Comparison of ENCODE assay signal across 8 cellular contexts in the genomic region with DNA sequence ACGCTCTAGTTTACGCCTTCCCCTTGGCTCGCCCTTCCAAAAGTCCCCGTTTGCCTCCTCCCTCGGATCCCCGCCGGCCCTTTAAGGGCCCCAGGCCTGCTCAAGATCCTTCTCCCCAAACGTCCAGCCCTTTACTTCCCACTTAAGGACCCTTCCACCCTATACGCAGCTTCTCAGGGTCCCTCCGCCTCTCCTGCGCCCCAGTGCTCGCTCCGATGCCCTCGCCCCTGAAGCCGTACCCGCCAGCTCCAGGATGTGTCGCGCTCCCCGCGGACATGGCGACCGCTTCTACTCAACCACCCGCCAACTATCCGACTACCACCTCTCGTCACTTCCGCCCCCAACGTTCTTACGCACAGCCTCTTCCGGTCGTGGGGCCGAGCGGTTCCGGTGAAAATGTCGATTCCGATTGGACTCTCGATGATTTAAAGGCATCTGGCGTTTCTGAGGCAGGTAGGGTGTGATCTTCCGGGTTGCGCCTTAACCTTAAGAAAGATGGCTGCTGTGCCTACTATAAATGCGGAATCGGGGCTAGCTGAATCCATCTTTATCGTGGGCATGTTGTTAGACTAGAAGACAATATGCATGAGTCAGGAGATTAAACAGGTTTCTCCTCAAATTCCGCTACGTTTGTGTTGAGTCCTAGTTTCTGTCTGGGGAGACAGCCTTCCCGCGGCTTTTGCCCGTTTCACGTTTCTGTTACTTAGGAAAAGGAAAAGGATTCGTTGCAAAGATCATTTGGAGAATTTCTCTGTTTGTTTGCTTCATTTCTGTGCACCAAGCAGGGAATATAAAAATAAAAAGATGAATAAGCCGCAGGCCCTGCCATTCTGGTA. TPM values are rescaled to one million over a fixed set of nuclear protein-coding genes. Genes with fewer than 3 reads are reported as not detected.
DNase-seq lines count a peak whose midpoint lies in the region; ATAC-seq, FAIRE-seq and TF ChIP-seq lines count a peak whose summit lies in the region.

A gene (minus strand): TSS at position 317 of the 836 bp plus-strand sequence. CDS start 40 bp downstream, at position 277.

- H3K27me3 ChIP-seq in BLaER1 (no peaks in the 10 kb centered on the region), colonic mucosa (no peaks in the 10 kb centered on the region)

- peaks cover 46% of the 10 kb centered on the region for H4K20me1 ChIP-seq in BLaER1

- peak within 1 kb of the TSS; percentile 93 for H3K4me3 ChIP-seq in BLaER1
- peak within 1 kb of the TSS; percentile 77 for H3K4me3 ChIP-seq in colonic mucosa

- peak within 1 kb of the TSS; percentile 90 for H3K4me2 ChIP-seq in BLaER1

- peaks cover 56% of the 10 kb centered on the region for H3K4me1 ChIP-seq in BLaER1
- H3K4me1 ChIP-seq in colonic mucosa, result peaks cover 18% of the 10 kb centered on the region

- peaks cover 44% of the 10 kb centered on the region for H3K36me3 ChIP-seq in BLaER1
- H3K36me3 ChIP-seq in colonic mucosa, result no peaks in the 10 kb centered on the region

- no peak for TF ChIP-seq CTCF in colonic mucosa (IDR thresholded peaks at IDR 0.05)

- intact Hi-C loops in colonic mucosa (cut with DNase I), result no loop called here
- intact Hi-C loops in left colon (cut with DNase I, micrococcal nuclease), result loop anchor here in 1 of 2 donors (10.0 kb wide), 1 partner anchor 50 kb away; no protein-coding TSS in a partner anchor

- H3K9ac ChIP-seq in BLaER1 (peak within 1 kb of the TSS; percentile 97), colonic mucosa (ENCODE audit: low read depth in 2 of 2, low read length in 2 of 2) (peak within 1 kb of the TSS; percentile 92 to 100)

- H3K9me3 ChIP-seq in BLaER1 (no peaks in the 10 kb centered on the region), colonic mucosa (no peaks in the 10 kb centered on the region)

- ATAC-seq in HG03457 (IDR thresholded peaks at IDR 0.05; ENCODE audit: unreplicated experiment) (peak; percentile 71), left colon (peak; percentile 82)

- FAIRE-seq in GM19239 (lab: Jason Lieb, UNC), result peak; percentile 100

- DNase-seq in GM19239 (ENCODE audit: insufficient read length, low spot score) (peak; percentile 83), NCI-H524 treated with DMSO at 0.1 percent for 48 hours (lab: John Stamatoyannopoulos, UW) (peak; percentile 96), colonic mucosa (peak; percentile 97), left colon (peak; percentile 96 to 97)
- DNase-seq in activated CD4-positive, alpha-beta T cell treated with anti-CD3 and anti-CD28 coated beads for 4 hours, result peak; percentile 92 to 93
- DNase-seq in stimulated activated CD4-positive, alpha-beta T cell treated with anti-CD3 and anti-CD28 coated beads, Interleukin-2, amount 100 ng/mL, for 24 hours, result peak; percentile 91 to 93

- peak within 1 kb of the TSS; percentile 97 for H3K27ac ChIP-seq in BLaER1
- H3K27ac ChIP-seq in colonic mucosa, result peak within 1 kb of the TSS; percentile 89

RNA-seq across cellular contexts. Expression of the gene that starts here (rescaled TPM):
- total RNA-seq in colonic mucosa (10 to 100 TPM; 42.5 to 56.0 TPM), left colon (10 to 100 TPM; 45.6 to 54.1 TPM)

Comparison
In these comparisons a context has a peak if more than half of its experiments do, and no peak if none do; other contexts are left out.
1. Peak in every context shown above with its lines: DNase-seq, ATAC-seq, H3K4me3 ChIP-seq and H3K27ac ChIP-seq.